1 cellular context compared by ENCODE assay signal in the genomic region with DNA sequence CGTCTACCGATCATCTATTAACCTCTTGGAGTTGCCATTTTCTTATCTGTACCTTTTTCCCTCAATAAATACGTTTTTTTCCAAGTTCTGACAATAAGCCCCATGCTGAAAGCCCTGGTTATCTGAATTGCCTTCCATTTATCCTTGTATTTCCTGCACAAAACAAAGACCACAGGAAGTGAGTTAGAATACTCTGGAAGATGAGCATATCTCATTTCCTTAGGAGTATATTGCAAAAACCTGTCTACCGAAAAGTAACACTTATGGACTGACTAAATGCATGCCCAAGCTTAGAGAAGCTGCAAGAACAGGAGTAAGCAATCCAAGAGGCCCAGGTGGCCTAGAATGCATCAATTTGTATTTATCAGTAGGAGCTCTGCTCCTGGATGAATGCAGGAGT.
TF ChIP-seq lines count a peak whose summit lies in the region.

No MANE protein-coding gene starts in this region.

TF ChIP-seq in IMR-90, 13 proteins besides CTCF, POLR2A, EP300 and RAD21:
- no peak for TF ChIP-seq MAZ (IDR thresholded peaks at IDR 0.05; ENCODE audit: borderline replicate concordance, low read depth, low read length)
- TF ChIP-seq, protein P1, sequence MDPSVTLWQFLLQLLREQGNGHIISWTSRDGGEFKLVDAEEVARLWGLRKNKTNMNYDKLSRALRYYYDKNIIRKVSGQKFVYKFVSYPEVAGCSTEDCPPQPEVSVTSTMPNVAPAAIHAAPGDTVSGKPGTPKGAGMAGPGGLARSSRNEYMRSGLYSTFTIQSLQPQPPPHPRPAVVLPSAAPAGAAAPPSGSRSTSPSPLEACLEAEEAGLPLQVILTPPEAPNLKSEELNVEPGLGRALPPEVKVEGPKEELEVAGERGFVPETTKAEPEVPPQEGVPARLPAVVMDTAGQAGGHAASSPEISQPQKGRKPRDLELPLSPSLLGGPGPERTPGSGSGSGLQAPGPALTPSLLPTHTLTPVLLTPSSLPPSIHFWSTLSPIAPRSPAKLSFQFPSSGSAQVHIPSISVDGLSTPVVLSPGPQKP (IDR thresholded peaks at IDR 0.05; ENCODE audit: borderline replicate concordance, low read depth, low read length), result no peak
- no peak for TF ChIP-seq CHD1 (IDR thresholded peaks at IDR 0.05; ENCODE audit: low read depth, low read length)
- TF ChIP-seq RCOR1 (IDR thresholded peaks at IDR 0.05; ENCODE audit: insufficient replicate concordance, low read length), result no peak
- no peak for TF ChIP-seq MXI1 (IDR thresholded peaks at IDR 0.05; ENCODE audit: borderline replicate concordance, low read depth, low read length)
- TF ChIP-seq NFE2L2 (IDR thresholded peaks at IDR 0.05; ENCODE audit: low read depth, low read length), result no peak
- no peak for TF ChIP-seq FOS (IDR thresholded peaks at IDR 0.05; ENCODE audit: low read depth, low read length)
- TF ChIP-seq MAFK (IDR thresholded peaks at IDR 0.05; ENCODE audit: low read depth, low read length), result no peak
- TF ChIP-seq SMC3 (IDR thresholded peaks at IDR 0.05; ENCODE audit: low read depth, low read length), result no peak
- no peak for TF ChIP-seq CEBPB (IDR thresholded peaks at IDR 0.05; ENCODE audit: low read depth, low read length)
- TF ChIP-seq BHLHE40 (IDR thresholded peaks at IDR 0.05; ENCODE audit: low read depth, low read length), result no peak
- TF ChIP-seq, protein P2, sequence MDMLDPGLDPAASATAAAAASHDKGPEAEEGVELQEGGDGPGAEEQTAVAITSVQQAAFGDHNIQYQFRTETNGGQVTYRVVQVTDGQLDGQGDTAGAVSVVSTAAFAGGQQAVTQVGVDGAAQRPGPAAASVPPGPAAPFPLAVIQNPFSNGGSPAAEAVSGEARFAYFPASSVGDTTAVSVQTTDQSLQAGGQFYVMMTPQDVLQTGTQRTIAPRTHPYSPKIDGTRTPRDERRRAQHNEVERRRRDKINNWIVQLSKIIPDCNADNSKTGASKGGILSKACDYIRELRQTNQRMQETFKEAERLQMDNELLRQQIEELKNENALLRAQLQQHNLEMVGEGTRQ (IDR thresholded peaks at IDR 0.05; ENCODE audit: low read depth, low read length), result no peak
- TF ChIP-seq RFX5 (IDR thresholded peaks at IDR 0.05; ENCODE audit: low read depth, low read length), result no peak
